ENCODE assay signal across 8 cellular contexts in the genomic region with DNA sequence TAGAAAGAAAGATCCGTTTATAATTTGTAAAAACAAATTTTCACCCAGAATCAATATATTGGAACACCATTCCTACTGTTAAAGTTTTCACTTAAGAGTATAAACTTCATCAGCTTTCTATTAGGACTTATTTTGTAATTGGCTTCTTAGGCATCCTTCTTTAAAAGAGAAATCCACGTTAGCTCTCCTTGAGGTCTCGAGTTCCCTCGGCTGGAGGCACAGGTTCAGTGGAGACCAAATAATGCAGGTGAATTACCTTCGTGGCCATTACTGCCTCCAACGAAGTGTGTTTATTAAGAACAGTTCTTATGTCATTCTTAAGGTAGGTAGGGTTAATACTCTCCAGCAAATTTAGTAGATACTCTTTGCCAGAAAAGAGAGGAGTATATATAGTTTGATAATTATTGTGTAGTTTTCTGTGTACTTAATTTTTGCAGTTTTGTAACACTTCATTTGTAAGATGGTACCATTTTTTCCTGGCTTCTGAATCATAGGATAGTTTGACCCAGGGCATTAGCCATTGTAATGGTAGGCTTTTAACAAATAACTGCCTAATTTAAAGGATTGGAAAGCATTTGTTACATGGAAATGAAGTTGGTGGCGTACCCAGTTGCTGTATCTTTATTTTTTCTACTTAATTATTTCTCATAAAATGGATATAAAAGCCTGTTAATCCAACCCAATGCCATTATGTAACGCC. TPM values are rescaled to one million over a fixed set of nuclear protein-coding genes. Genes with fewer than 3 reads are reported as not detected.
A peak's percentile ranks its signal among the peaks of the same experiment; 100 is the strongest.
DNase-seq lines count a peak whose midpoint lies in the region; ATAC-seq and TF ChIP-seq lines count a peak whose summit lies in the region.

No MANE protein-coding gene starts in this region.

- ATAC-seq in natural killer cell (no peak), GM21737 (IDR thresholded peaks at IDR 0.05; ENCODE audit: unreplicated experiment) (no peak), HG03045 (IDR thresholded peaks at IDR 0.05; ENCODE audit: unreplicated experiment) (no peak), HG03108 (IDR thresholded peaks at IDR 0.05; ENCODE audit: unreplicated experiment) (no peak)

- H3K36me3 ChIP-seq in BJ (ENCODE audit: control insufficient read depth, insufficient read depth, low read length), result peaks cover 18% of the 10 kb centered on the region
- H3K36me3 ChIP-seq in Karpas-422 (ENCODE audit: insufficient read depth, low read length), result peaks cover 43% of the 10 kb centered on the region

- H3K9me3 Mint-ChIP-seq in natural killer cell, result no peaks in the 10 kb centered on the region

- H3K9ac ChIP-seq in Karpas-422 (ENCODE audit: low read length), result peak overlapping the region; percentile 88

- H3K27ac ChIP-seq in Karpas-422 (ENCODE audit: low read length) (peak overlapping the region; percentile 54), cingulate gyrus (ENCODE audit: low read depth, low read length) (peak overlapping the region; percentile 88)

- peaks cover 42% of the 10 kb centered on the region for H3K79me2 ChIP-seq in Karpas-422 (ENCODE audit: low read length)

- peaks cover 61% of the 10 kb centered on the region for H4K20me1 ChIP-seq in Karpas-422 (ENCODE audit: insufficient read depth, low read depth, low read length)

- peaks cover 36% of the 10 kb centered on the region for H3K36me3 Mint-ChIP-seq in natural killer cell

- H3K4me3 Mint-ChIP-seq in natural killer cell, result peak overlapping the region; percentile 91

- H3K27me3 ChIP-seq in BJ (ENCODE audit: control insufficient read depth, insufficient read depth, low read length) (no peaks in the 10 kb centered on the region), Karpas-422 (ENCODE audit: low read length) (no peaks in the 10 kb centered on the region)

- CTCF ChIA-PET in BJ (lab: Yijun Ruan, JAX), result interaction anchor here (0.6 to 2.5 kb wide), 28 partner anchors 9 to 360 kb away, joined by 3 to 35 read pairs (median 4); no protein-coding TSS in a partner anchor

- DNase-seq in BJ (ENCODE audit: low read depth) (no peak), Karpas-422 (peak; percentile 52), natural killer cell (no peak), NCI-H2171 treated with DMSO at 0.1 percent for 48 hours (lab: John Stamatoyannopoulos, UW) (no peak)

- intact Hi-C loops in natural killer cell (cut with micrococcal nuclease), result loop anchor here (1.0 to 10.0 kb wide), 7 partner anchors 16 to 982 kb away; partner anchors contain the start of genes FOXN3, NRDE2 and TDP1

- peak overlapping the region; percentile 95 to 96 for H3K27ac Mint-ChIP-seq in natural killer cell

- H3K27me3 Mint-ChIP-seq in natural killer cell (ENCODE audit: low read depth in 2 of 2), result no peaks in the 10 kb centered on the region

- TF ChIP-seq CTCF in BJ (IDR thresholded peaks at IDR 0.05; ENCODE audit: insufficient read depth, low read depth, low read length) (no peak), natural killer cell (IDR thresholded peaks at IDR 0.05) (no peak)

- H3K9me2 ChIP-seq in Karpas-422 (replicated peaks; ENCODE audit: insufficient read depth, low read length), result no peaks in the 10 kb centered on the region

- H2AFZ ChIP-seq in Karpas-422 (ENCODE audit: low read length), result no peak overlapping the region

- peaks cover 24% of the 10 kb centered on the region for H3K4me1 ChIP-seq in Karpas-422 (ENCODE audit: low read length)

- H3K4me2 ChIP-seq in Karpas-422 (ENCODE audit: low read depth, low read length, poor library complexity, severe bottlenecking), result peak overlapping the region; percentile 78

- H3K4me3 ChIP-seq in BJ (ENCODE audit: low read depth, low read length), result peak overlapping the region; percentile 98
- peak overlapping the region; percentile 78 for H3K4me3 ChIP-seq in Karpas-422 (ENCODE audit: low read length)

- H3K4me1 Mint-ChIP-seq in natural killer cell, result peaks cover 58 to 62% of the 10 kb centered on the region in 2 donors

- no peaks in the 10 kb centered on the region for H3K9me3 ChIP-seq in Karpas-422 (ENCODE audit: low read length)

- POLR2A ChIA-PET in BJ (lab: Charles Lee), result no interaction called here

RNA-seq across cellular contexts. Expression of gene CALM1, which starts 2.2 kb away (rescaled TPM):
- 251 and 376 TPM in 2 replicates for polyA plus RNA-seq in BJ (2011; rRNA removed)
- 194 and 240 TPM in 2 replicates for polyA minus RNA-seq in BJ (2011; rRNA and poly(A)+ RNA removed)
- total RNA-seq in Karpas-422 (2014; rRNA removed; shearing (Covaris generic); ENCODE audit: low replicate concordance), result 560 and 724 TPM in 2 replicates
- 1,000 to 10,000 TPM in 1 of 3 donors, 100 to 1,000 TPM in 2; 868 to 1,074 (median 907) TPM for total RNA-seq in natural killer cell
